Comparison of ENCODE assay signal across 16 cellular contexts in genomic region chr13:104534847-104535246, GRCh38.
DNase-seq lines count a peak whose midpoint lies in the region; ATAC-seq and TF ChIP-seq lines count a peak whose summit lies in the region.
"Had no signal": no experiment of that assay in that cellular context is flagged by ENCODE, and none has a peak within 500 bp of the region (broad histone marks: within the 10 kb centered on the region; RNA-seq: fewer than 3 reads in every experiment).

No MANE protein-coding gene starts in this region.

- no peak for ATAC-seq in HG03159 (IDR thresholded peaks at IDR 0.05; ENCODE audit: unreplicated experiment)
- ATAC-seq: natural killer cell treated with Interleukin-12 subunit alpha and Interleukin-12 subunit beta and Interleukin-15 and Interleukin-18, amount 100 ng/mL, for 72 hours had no signal

- H3K36me3 ChIP-seq in WERI-Rb-1 = no peaks in the 10 kb centered on the region
- H3K36me3 ChIP-seq in mesendoderm (ENCODE audit: control insufficient read depth, insufficient read depth, low read length) = no peaks in the 10 kb centered on the region

- no peak overlapping the region for H2AK5ac ChIP-seq in mesendoderm (ENCODE audit: low read length)

- no peak overlapping the region for H2BK15ac ChIP-seq in mesendoderm (replicated peaks; ENCODE audit: low read depth)

- H3K56ac ChIP-seq in mesendoderm (ENCODE audit: low read length) = no peak overlapping the region

- H3K79me1 ChIP-seq in mesendoderm (ENCODE audit: low read length) = no peaks in the 10 kb centered on the region

- no peak overlapping the region for H3K4me3 ChIP-seq in GM12865 (ENCODE audit: low read depth, low read length)
- no peak overlapping the region for H3K4me3 ChIP-seq in WERI-Rb-1 (ENCODE audit: low read depth, low read length)
- no peak overlapping the region for H3K4me3 ChIP-seq in mesendoderm (ENCODE audit: low read length)

- DNase-seq in GM12865 (ENCODE audit: low read depth) = no peak
- DNase-seq in WERI-Rb-1 = no peak
- DNase-seq in mesendoderm = peak; percentile 41
- DNase-seq in NCI-H2107 treated with DMSO at 0.1 percent for 48 hours (lab: John Stamatoyannopoulos, UW; ENCODE audit: unreplicated experiment) = no peak
- DNase-seq in activated CD4-positive, alpha-beta T cell treated with anti-CD3 and anti-CD28 coated beads, Interleukin-2, amount 50 U/mL, for 1 hour = no peak
- DNase-seq: activated CD8-positive, alpha-beta memory T cell treated with anti-CD3 and anti-CD28 coated beads, Interleukin-2, amount 50 U/mL, for 48 hours; activated naive CD8-positive, alpha-beta T cell treated with anti-CD3 and anti-CD28 coated beads for 36 hours; CD4-positive, alpha-beta T cell; foreskin fibroblast; NCI-H1092; NCI-H446; stimulated activated CD4-positive, alpha-beta T cell treated with anti-CD3 and anti-CD28 coated beads, Interleukin-15, amount 100 ng/mL, for 24 hours; T-helper 1 cell had no signal

- no peaks in the 10 kb centered on the region for H3K9me3 ChIP-seq in WERI-Rb-1 (ENCODE audit: severe bottlenecking)

- peak; percentile 17; the same call in 1 of the 2 replicates for TF ChIP-seq RAD21 in Ishikawa (IDR thresholded peaks at IDR 0.05; ENCODE audit: low read depth)

- no peak overlapping the region for H3K18ac ChIP-seq in mesendoderm (ENCODE audit: low read length)

- H3K23ac ChIP-seq in mesendoderm (ENCODE audit: low read length) = no peak overlapping the region

- H3K4me2 ChIP-seq in mesendoderm (ENCODE audit: low read length) = no peak overlapping the region

- H3K4ac ChIP-seq in mesendoderm (ENCODE audit: low read depth, low read length) = no peak overlapping the region

- no peak overlapping the region for H2BK5ac ChIP-seq in mesendoderm (ENCODE audit: low read length)

- no peak overlapping the region for H3K9ac ChIP-seq in mesendoderm (ENCODE audit: low read length)

- 100% methylated on average over 1 of the region's 10 CpGs for WGBS in mesendoderm (ENCODE audit: extremely low coverage, insufficient coverage, low lambda C conversion rate)

- no peak overlapping the region for H3K27ac ChIP-seq in WERI-Rb-1
- H3K27ac ChIP-seq in mesendoderm (ENCODE audit: low read depth, low read length) = no peak overlapping the region

- no peaks in the 10 kb centered on the region for H3K4me1 ChIP-seq in mesendoderm (ENCODE audit: control insufficient read depth, low read depth, low read length)

- H3K79me2 ChIP-seq in mesendoderm (ENCODE audit: control insufficient read depth, insufficient read depth, low read length) = no peaks in the 10 kb centered on the region

- TF ChIP-seq EP300 in Ishikawa (IDR thresholded peaks at IDR 0.05; ENCODE audit: borderline replicate concordance) = no peak

- H4K5ac ChIP-seq in mesendoderm (ENCODE audit: low read length) = no peak overlapping the region

- H2BK120ac ChIP-seq in mesendoderm (ENCODE audit: low read depth, low read length) = no peak overlapping the region

- H3K27me3 ChIP-seq in WERI-Rb-1 (ENCODE audit: insufficient read depth, low read depth, severe bottlenecking) (no peaks in the 10 kb centered on the region), mesendoderm (ENCODE audit: insufficient read depth, low read length, poor library complexity) (no peaks in the 10 kb centered on the region)

- H4K8ac ChIP-seq in mesendoderm (ENCODE audit: low read depth, low read length) = no peak overlapping the region

- TF ChIP-seq CTCF in GM12865 (IDR thresholded peaks at IDR 0.05; ENCODE audit: insufficient read depth, low read depth, low read length, missing control alignments) (peak; percentile 17), WERI-Rb-1 (IDR thresholded peaks at IDR 0.05; ENCODE audit: low read depth, low read length) (peak; percentile 48; the same call in 1 of the 2 replicates)

TF ChIP-seq in Ishikawa, 13 proteins besides CTCF, POLR2A, EP300 and RAD21:
- TF ChIP-seq TAF1 (IDR thresholded peaks at IDR 0.05; ENCODE audit: low read depth) (no peak), ZBTB7A (IDR thresholded peaks at IDR 0.05; ENCODE audit: low read depth) (no peak), USF1 (IDR thresholded peaks at IDR 0.05) (no peak), EGR1 (IDR thresholded peaks at IDR 0.05) (no peak), CEBPB (IDR thresholded peaks at IDR 0.05) (no peak), CREB1 (IDR thresholded peaks at IDR 0.05; ENCODE audit: low read depth) (no peak), NFIC (IDR thresholded peaks at IDR 0.05) (no peak), FOXM1 (IDR thresholded peaks at IDR 0.05; ENCODE audit: borderline replicate concordance, low read depth) (no peak), TCF12 (IDR thresholded peaks at IDR 0.05; ENCODE audit: low read depth) (no peak)
- TF ChIP-seq, protein P1, sequence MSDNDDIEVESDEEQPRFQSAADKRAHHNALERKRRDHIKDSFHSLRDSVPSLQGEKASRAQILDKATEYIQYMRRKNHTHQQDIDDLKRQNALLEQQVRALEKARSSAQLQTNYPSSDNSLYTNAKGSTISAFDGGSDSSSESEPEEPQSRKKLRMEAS (IDR thresholded peaks at IDR 0.05) = no peak
- TF ChIP-seq, protein P2, sequence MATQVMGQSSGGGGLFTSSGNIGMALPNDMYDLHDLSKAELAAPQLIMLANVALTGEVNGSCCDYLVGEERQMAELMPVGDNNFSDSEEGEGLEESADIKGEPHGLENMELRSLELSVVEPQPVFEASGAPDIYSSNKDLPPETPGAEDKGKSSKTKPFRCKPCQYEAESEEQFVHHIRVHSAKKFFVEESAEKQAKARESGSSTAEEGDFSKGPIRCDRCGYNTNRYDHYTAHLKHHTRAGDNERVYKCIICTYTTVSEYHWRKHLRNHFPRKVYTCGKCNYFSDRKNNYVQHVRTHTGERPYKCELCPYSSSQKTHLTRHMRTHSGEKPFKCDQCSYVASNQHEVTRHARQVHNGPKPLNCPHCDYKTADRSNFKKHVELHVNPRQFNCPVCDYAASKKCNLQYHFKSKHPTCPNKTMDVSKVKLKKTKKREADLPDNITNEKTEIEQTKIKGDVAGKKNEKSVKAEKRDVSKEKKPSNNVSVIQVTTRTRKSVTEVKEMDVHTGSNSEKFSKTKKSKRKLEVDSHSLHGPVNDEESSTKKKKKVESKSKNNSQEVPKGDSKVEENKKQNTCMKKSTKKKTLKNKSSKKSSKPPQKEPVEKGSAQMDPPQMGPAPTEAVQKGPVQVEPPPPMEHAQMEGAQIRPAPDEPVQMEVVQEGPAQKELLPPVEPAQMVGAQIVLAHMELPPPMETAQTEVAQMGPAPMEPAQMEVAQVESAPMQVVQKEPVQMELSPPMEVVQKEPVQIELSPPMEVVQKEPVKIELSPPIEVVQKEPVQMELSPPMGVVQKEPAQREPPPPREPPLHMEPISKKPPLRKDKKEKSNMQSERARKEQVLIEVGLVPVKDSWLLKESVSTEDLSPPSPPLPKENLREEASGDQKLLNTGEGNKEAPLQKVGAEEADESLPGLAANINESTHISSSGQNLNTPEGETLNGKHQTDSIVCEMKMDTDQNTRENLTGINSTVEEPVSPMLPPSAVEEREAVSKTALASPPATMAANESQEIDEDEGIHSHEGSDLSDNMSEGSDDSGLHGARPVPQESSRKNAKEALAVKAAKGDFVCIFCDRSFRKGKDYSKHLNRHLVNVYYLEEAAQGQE (IDR thresholded peaks at IDR 0.05; ENCODE audit: low read depth) = no peak
